Comparison of ENCODE assay signal across 16 cellular contexts in genomic region chr5:31895199-31895598, GRCh38.
A peak's percentile ranks its signal among the peaks of the same experiment; 100 is the strongest.
DNase-seq lines count a peak whose midpoint lies in the region; ATAC-seq and TF ChIP-seq lines count a peak whose summit lies in the region.
"Had no signal": no experiment of that assay in that cellular context is flagged by ENCODE, and none has a peak within 500 bp of the region (broad histone marks: within the 10 kb centered on the region; RNA-seq: fewer than 3 reads in every experiment).

No MANE protein-coding gene starts in this region.

- H3K9me3 ChIP-seq in right atrium auricular region (no peaks in the 10 kb centered on the region), endodermal cell (ENCODE audit: control insufficient read depth, low read length) (no peaks in the 10 kb centered on the region)

- H3K9ac ChIP-seq in endodermal cell (ENCODE audit: extremely low read depth, low read length, poor library complexity, severe bottlenecking) = no peak overlapping the region

- H3K27ac Mint-ChIP-seq in endodermal cell (no peak overlapping the region), immature natural killer cell (no peak overlapping the region)
- H3K27ac Mint-ChIP-seq: CD4-positive, alpha-beta memory T cell; GM23338 had no signal

- no peaks in the 10 kb centered on the region for H3K36me3 ChIP-seq in right atrium auricular region
- H3K36me3 ChIP-seq in endodermal cell (ENCODE audit: control insufficient read depth, insufficient read depth, low read length) = no peaks in the 10 kb centered on the region

- no peaks in the 10 kb centered on the region for H3K27me3 ChIP-seq in right atrium auricular region
- H3K27me3 ChIP-seq in endodermal cell (ENCODE audit: control insufficient read depth, insufficient read depth, low read length, poor library complexity, severe bottlenecking) = no peaks in the 10 kb centered on the region

- H3K4me1 Mint-ChIP-seq in endodermal cell (peaks cover 7% of the 10 kb centered on the region), immature natural killer cell (no peaks in the 10 kb centered on the region)
- H3K4me1 Mint-ChIP-seq: CD14-positive monocyte; CD4-positive, alpha-beta memory T cell had no signal

- no peaks in the 10 kb centered on the region for H3K27me3 Mint-ChIP-seq in endodermal cell (ENCODE audit: insufficient read depth)
- peaks cover 0 to 2% (median 1%) of the 10 kb centered on the region in 3 donors for H3K27me3 Mint-ChIP-seq in immature natural killer cell (ENCODE audit: low read depth in 3 of 3)

- no peak overlapping the region for H3K4me3 Mint-ChIP-seq in endodermal cell
- no peak overlapping the region for H3K4me3 Mint-ChIP-seq in immature natural killer cell
- H3K4me3 Mint-ChIP-seq: CD14-positive monocyte; CD4-positive, alpha-beta memory T cell; GM23338 had no signal

- no peaks in the 10 kb centered on the region for H3K9me3 Mint-ChIP-seq in endodermal cell
- H3K9me3 Mint-ChIP-seq in immature natural killer cell = peaks cover 0 to 3% (median 0%) of the 10 kb centered on the region in 6 donors
- H3K9me3 Mint-ChIP-seq: GM23338 had no signal

- ATAC-seq in Right ventricle myocardium superior (ENCODE audit: poor library complexity) (peak; percentile 56), HG03045 (IDR thresholded peaks at IDR 0.05; ENCODE audit: unreplicated experiment) (no peak)
- ATAC-seq: GM23338 had no signal

- no peak for DNase-seq in Right ventricle myocardium superior
- DNase-seq in right atrium auricular region (ENCODE audit: low spot score) = no peak
- peak; percentile 20 for DNase-seq in NCI-H2029 treated with DMSO at 0.1 percent for 48 hours (lab: John Stamatoyannopoulos, UW)
- peak; percentile 20 for DNase-seq in endodermal cell
- no peak for DNase-seq in activated T-cell treated with anti-CD3 and anti-CD28 coated beads, Interleukin-2, amount 50 U/mL, for 48 hours
- DNase-seq in immature natural killer cell = no peak
- DNase-seq: ACHN; CD4-positive, alpha-beta memory T cell; DMS153; DMS79; GDM1; HCEC 1CT; IMR-90 had no signal

- intact Hi-C loops in Right ventricle myocardium superior (cut with DNase I) = no loop called here

- H3K27ac ChIP-seq in right atrium auricular region = no peak overlapping the region
- H3K27ac ChIP-seq in endodermal cell (ENCODE audit: low read depth, low read length) = no peak overlapping the region

- no peaks in the 10 kb centered on the region for H3K36me3 Mint-ChIP-seq in endodermal cell (ENCODE audit: low read depth)
- H3K36me3 Mint-ChIP-seq in immature natural killer cell = no peaks in the 10 kb centered on the region
- H3K36me3 Mint-ChIP-seq: CD14-positive monocyte; CD4-positive, alpha-beta memory T cell had no signal

- H3K4me1 ChIP-seq in right atrium auricular region (no peaks in the 10 kb centered on the region), endodermal cell (ENCODE audit: control insufficient read depth, insufficient read depth, low read length) (no peaks in the 10 kb centered on the region)

- H3K4me3 ChIP-seq in right atrium auricular region = no peak overlapping the region
- H3K4me3 ChIP-seq in endodermal cell (ENCODE audit: low read length) = no peak overlapping the region
- H3K4me3 ChIP-seq: GM23338 had no signal

- TF ChIP-seq CTCF in right atrium auricular region (IDR thresholded peaks at IDR 0.05) (no peak), endodermal cell (conservative IDR thresholded peaks at IDR 0.05) (peak; percentile 15)

Comparison
In these comparisons a context has a peak if more than half of its experiments do, and no peak if none do; other contexts are left out.
1. DNase-seq: peak in NCI-H2029 treated with DMSO at 0.1 percent for 48 hours (single experiment) and endodermal cell (single experiment); none in Right ventricle myocardium superior (single experiment), right atrium auricular region (single experiment), activated T-cell treated with anti-CD3 and anti-CD28 coated beads, Interleukin-2, amount 50 U/mL, for 48 hours (0 of 2) and immature natural killer cell (0 of 3).